1 cellular context compared by ENCODE assay signal in the genomic region with DNA sequence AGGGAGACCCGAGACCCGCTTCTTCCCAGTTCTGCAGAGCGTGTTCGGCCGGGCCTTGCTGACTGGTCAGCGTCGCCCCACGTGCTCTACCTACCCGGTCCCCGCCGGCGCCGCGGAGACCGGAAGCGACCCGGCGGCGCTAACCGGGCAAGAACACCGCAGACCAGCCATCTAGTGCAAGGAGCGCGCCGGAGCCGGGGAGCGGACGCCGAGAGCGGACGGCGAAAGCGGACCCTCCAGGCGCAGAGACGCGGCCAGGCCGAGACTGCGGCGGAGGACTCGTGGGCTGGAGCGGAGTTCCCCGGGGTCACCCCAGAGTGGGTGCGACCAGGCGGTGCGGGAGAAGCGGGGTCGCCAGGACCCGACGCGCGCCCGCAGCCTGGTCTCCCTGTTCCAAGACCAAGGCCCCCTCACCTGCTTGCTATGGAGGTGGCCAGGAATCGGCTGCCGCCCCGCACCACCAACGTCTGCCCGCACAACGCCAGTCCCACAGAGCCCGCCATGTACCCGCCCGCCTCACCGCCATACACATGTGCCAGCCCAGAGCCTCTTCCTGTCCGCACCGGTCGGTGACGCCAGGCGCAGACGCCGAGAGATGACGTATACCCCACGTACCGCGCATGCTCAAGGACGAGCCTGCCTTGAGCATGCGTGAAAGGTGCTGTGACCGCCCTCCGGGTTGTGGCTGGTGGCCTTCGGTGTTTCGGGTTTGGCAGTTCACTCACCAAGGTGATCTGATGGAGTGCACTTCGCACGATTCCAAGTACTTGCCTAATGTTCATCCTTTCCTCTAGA.
TF ChIP-seq lines count a peak whose summit lies in the region.

A gene with protein sequence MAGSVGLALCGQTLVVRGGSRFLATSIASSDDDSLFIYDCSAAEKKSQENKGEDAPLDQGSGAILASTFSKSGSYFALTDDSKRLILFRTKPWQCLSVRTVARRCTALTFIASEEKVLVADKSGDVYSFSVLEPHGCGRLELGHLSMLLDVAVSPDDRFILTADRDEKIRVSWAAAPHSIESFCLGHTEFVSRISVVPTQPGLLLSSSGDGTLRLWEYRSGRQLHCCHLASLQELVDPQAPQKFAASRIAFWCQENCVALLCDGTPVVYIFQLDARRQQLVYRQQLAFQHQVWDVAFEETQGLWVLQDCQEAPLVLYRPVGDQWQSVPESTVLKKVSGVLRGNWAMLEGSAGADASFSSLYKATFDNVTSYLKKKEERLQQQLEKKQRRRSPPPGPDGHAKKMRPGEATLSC (minus strand): TSS at position 547 of the 795 bp plus-strand sequence. CDS start 44 bp downstream, at position 503.

TF ChIP-seq in HepG2, 621 proteins besides CTCF, POLR2A, EP300 and RAD21 (continued from another document and continues in another):
- TF ChIP-seq, protein P1, sequence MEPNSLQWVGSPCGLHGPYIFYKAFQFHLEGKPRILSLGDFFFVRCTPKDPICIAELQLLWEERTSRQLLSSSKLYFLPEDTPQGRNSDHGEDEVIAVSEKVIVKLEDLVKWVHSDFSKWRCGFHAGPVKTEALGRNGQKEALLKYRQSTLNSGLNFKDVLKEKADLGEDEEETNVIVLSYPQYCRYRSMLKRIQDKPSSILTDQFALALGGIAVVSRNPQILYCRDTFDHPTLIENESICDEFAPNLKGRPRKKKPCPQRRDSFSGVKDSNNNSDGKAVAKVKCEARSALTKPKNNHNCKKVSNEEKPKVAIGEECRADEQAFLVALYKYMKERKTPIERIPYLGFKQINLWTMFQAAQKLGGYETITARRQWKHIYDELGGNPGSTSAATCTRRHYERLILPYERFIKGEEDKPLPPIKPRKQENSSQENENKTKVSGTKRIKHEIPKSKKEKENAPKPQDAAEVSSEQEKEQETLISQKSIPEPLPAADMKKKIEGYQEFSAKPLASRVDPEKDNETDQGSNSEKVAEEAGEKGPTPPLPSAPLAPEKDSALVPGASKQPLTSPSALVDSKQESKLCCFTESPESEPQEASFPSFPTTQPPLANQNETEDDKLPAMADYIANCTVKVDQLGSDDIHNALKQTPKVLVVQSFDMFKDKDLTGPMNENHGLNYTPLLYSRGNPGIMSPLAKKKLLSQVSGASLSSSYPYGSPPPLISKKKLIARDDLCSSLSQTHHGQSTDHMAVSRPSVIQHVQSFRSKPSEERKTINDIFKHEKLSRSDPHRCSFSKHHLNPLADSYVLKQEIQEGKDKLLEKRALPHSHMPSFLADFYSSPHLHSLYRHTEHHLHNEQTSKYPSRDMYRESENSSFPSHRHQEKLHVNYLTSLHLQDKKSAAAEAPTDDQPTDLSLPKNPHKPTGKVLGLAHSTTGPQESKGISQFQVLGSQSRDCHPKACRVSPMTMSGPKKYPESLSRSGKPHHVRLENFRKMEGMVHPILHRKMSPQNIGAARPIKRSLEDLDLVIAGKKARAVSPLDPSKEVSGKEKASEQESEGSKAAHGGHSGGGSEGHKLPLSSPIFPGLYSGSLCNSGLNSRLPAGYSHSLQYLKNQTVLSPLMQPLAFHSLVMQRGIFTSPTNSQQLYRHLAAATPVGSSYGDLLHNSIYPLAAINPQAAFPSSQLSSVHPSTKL (CRISPR knock-in tag; IDR thresholded peaks at IDR 0.05): no peak; the same call in 1 of the 2 replicates
- TF ChIP-seq SMC3 (IDR thresholded peaks at IDR 0.05; ENCODE audit: low read length) (no peak), LCORL (IDR thresholded peaks at IDR 0.05) (no peak), LCORL (CRISPR knock-in tag; IDR thresholded peaks at IDR 0.05) (peak; percentile 64), PHF20 (CRISPR knock-in tag; IDR thresholded peaks at IDR 0.05) (peak; percentile 97), MLLT10 (CRISPR knock-in tag; IDR thresholded peaks at IDR 0.05) (peak; percentile 56; the same call in 1 of the 2 replicates), FOXP1 (IDR thresholded peaks at IDR 0.05) (no peak), FOXP1 (CRISPR knock-in tag; IDR thresholded peaks at IDR 0.05) (no peak), ZNF180 (CRISPR knock-in tag; IDR thresholded peaks at IDR 0.05; ENCODE audit: borderline replicate concordance, low read depth) (0 out of 2 replicates have a peak, but pooled peaks have one; percentile 15), ZNF543 (CRISPR knock-in tag; IDR thresholded peaks at IDR 0.05) (0 out of 2 replicates have a peak, but pooled peaks have one; percentile 67), XRCC5 (optimal IDR thresholded peaks at IDR 0.05; ENCODE audit: low read length) (no peak), ZFYVE20 (CRISPR knock-in tag; IDR thresholded peaks at IDR 0.05; ENCODE audit: borderline replicate concordance, low read depth) (0 out of 2 replicates have a peak, but pooled peaks have one; percentile 57), ETV5 (CRISPR knock-in tag; IDR thresholded peaks at IDR 0.05; ENCODE audit: borderline replicate concordance) (peak; percentile 72), FOSL2 (CRISPR knock-in tag; IDR thresholded peaks at IDR 0.05) (peak; percentile 62), NRL (CRISPR knock-in tag; IDR thresholded peaks at IDR 0.05; ENCODE audit: borderline replicate concordance) (peak; percentile 58; the same call in 1 of the 2 replicates), TCF12 (IDR thresholded peaks at IDR 0.05) (no peak), TCF12 (CRISPR knock-in tag; IDR thresholded peaks at IDR 0.05) (no peak), CEBPG (CRISPR knock-in tag; IDR thresholded peaks at IDR 0.05) (no peak), XBP1 (CRISPR knock-in tag; IDR thresholded peaks at IDR 0.05) (no peak), ZNF382 (CRISPR knock-in tag; IDR thresholded peaks at IDR 0.05; ENCODE audit: borderline replicate concordance) (no peak), ZSCAN21 (CRISPR knock-in tag; IDR thresholded peaks at IDR 0.05; ENCODE audit: borderline replicate concordance) (no peak; the same call in 1 of the 2 replicates), SP1 (IDR thresholded peaks at IDR 0.05) (no peak), SP1 (CRISPR knock-in tag; IDR thresholded peaks at IDR 0.05) (peak; percentile 71; the same call in 1 of the 2 replicates), ZSCAN30 (CRISPR knock-in tag; IDR thresholded peaks at IDR 0.05) (peak; percentile 61), SPEN (CRISPR knock-in tag; IDR thresholded peaks at IDR 0.05; ENCODE audit: low read depth) (peak; percentile 95), HOXA9 (CRISPR knock-in tag; IDR thresholded peaks at IDR 0.05; ENCODE audit: borderline replicate concordance) (peak; percentile 38; the same call in 1 of the 2 replicates), MXI1 (IDR thresholded peaks at IDR 0.05; ENCODE audit: borderline replicate concordance, low read depth, low read length) (peak; percentile 100), KMT2A (CRISPR knock-in tag; IDR thresholded peaks at IDR 0.05) (peak; percentile 45), SNAI1 (CRISPR knock-in tag; IDR thresholded peaks at IDR 0.05; ENCODE audit: borderline replicate concordance) (0 out of 2 replicates have a peak, but pooled peaks have one; percentile 27), HDAC6 (IDR thresholded peaks at IDR 0.05; ENCODE audit: low read depth, low read length) (no peak), RELA (CRISPR knock-in tag; IDR thresholded peaks at IDR 0.05) (no peak), YEATS2 (CRISPR knock-in tag; IDR thresholded peaks at IDR 0.05; ENCODE audit: borderline replicate concordance) (peak; percentile 85), NR1H2 (CRISPR knock-in tag; IDR thresholded peaks at IDR 0.05; ENCODE audit: borderline replicate concordance, low read depth) (peak; percentile 45; the same call in 1 of the 2 replicates), CREB1 (IDR thresholded peaks at IDR 0.05) (peak; percentile 99), CREB1 (CRISPR knock-in tag; IDR thresholded peaks at IDR 0.05) (peak; percentile 97), ZNF235 (CRISPR knock-in tag; IDR thresholded peaks at IDR 0.05; ENCODE audit: borderline replicate concordance) (no peak), GFI1 (CRISPR knock-in tag; IDR thresholded peaks at IDR 0.05; ENCODE audit: borderline replicate concordance) (peak; percentile 73; the same call in 1 of the 2 replicates), KDM5A (IDR thresholded peaks at IDR 0.05; ENCODE audit: borderline replicate concordance, low read length) (peak; percentile 92), PHB2 (IDR thresholded peaks at IDR 0.05; ENCODE audit: partially characterized antibody) (no peak), SNRNP70 (IDR thresholded peaks at IDR 0.05; ENCODE audit: low read depth, low read length) (no peak), ZNF598 (CRISPR knock-in tag; IDR thresholded peaks at IDR 0.05; ENCODE audit: borderline replicate concordance) (peak; percentile 8; the same call in 1 of the 2 replicates), ZNF225 (CRISPR knock-in tag; IDR thresholded peaks at IDR 0.05) (peak; percentile 49; the same call in 1 of the 2 replicates)
- TF ChIP-seq, protein P2, sequence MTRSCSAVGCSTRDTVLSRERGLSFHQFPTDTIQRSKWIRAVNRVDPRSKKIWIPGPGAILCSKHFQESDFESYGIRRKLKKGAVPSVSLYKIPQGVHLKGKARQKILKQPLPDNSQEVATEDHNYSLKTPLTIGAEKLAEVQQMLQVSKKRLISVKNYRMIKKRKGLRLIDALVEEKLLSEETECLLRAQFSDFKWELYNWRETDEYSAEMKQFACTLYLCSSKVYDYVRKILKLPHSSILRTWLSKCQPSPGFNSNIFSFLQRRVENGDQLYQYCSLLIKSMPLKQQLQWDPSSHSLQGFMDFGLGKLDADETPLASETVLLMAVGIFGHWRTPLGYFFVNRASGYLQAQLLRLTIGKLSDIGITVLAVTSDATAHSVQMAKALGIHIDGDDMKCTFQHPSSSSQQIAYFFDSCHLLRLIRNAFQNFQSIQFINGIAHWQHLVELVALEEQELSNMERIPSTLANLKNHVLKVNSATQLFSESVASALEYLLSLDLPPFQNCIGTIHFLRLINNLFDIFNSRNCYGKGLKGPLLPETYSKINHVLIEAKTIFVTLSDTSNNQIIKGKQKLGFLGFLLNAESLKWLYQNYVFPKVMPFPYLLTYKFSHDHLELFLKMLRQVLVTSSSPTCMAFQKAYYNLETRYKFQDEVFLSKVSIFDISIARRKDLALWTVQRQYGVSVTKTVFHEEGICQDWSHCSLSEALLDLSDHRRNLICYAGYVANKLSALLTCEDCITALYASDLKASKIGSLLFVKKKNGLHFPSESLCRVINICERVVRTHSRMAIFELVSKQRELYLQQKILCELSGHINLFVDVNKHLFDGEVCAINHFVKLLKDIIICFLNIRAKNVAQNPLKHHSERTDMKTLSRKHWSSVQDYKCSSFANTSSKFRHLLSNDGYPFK (CRISPR knock-in tag; IDR thresholded peaks at IDR 0.05; ENCODE audit: borderline replicate concordance): peak; percentile 81; the same call in 1 of the 2 replicates
- TF ChIP-seq, protein P3, sequence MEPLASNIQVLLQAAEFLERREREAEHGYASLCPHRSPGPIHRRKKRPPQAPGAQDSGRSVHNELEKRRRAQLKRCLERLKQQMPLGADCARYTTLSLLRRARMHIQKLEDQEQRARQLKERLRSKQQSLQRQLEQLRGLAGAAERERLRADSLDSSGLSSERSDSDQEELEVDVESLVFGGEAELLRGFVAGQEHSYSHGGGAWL (CRISPR knock-in tag; IDR thresholded peaks at IDR 0.05): peak; percentile 84; the same call in 1 of the 2 replicates
- TF ChIP-seq, protein P4, sequence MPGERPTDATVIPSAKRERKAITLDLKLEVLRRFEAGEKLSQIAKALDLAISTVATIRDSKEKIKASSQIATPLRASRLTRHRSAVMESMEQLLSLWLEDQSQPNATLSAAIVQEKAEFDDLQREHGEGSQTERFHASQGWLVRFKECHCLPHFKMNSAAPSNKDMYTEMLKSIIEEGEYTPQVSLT (CRISPR knock-in tag; IDR thresholded peaks at IDR 0.05; ENCODE audit: borderline replicate concordance, low read depth): peak; percentile 28; the same call in 1 of the 2 replicates
- TF ChIP-seq, protein P5, sequence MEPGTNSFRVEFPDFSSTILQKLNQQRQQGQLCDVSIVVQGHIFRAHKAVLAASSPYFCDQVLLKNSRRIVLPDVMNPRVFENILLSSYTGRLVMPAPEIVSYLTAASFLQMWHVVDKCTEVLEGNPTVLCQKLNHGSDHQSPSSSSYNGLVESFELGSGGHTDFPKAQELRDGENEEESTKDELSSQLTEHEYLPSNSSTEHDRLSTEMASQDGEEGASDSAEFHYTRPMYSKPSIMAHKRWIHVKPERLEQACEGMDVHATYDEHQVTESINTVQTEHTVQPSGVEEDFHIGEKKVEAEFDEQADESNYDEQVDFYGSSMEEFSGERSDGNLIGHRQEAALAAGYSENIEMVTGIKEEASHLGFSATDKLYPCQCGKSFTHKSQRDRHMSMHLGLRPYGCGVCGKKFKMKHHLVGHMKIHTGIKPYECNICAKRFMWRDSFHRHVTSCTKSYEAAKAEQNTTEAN (CRISPR knock-in tag; conservative IDR thresholded peaks at IDR 0.05): 0 out of 2 replicates have a peak, but pooled peaks have one; percentile 37
- TF ChIP-seq, protein P6, sequence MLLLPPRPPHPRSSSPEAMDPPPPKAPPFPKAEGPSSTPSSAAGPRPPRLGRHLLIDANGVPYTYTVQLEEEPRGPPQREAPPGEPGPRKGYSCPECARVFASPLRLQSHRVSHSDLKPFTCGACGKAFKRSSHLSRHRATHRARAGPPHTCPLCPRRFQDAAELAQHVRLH (CRISPR knock-in tag; IDR thresholded peaks at IDR 0.05; ENCODE audit: borderline replicate concordance, low read depth): no peak
- TF ChIP-seq, protein P7, sequence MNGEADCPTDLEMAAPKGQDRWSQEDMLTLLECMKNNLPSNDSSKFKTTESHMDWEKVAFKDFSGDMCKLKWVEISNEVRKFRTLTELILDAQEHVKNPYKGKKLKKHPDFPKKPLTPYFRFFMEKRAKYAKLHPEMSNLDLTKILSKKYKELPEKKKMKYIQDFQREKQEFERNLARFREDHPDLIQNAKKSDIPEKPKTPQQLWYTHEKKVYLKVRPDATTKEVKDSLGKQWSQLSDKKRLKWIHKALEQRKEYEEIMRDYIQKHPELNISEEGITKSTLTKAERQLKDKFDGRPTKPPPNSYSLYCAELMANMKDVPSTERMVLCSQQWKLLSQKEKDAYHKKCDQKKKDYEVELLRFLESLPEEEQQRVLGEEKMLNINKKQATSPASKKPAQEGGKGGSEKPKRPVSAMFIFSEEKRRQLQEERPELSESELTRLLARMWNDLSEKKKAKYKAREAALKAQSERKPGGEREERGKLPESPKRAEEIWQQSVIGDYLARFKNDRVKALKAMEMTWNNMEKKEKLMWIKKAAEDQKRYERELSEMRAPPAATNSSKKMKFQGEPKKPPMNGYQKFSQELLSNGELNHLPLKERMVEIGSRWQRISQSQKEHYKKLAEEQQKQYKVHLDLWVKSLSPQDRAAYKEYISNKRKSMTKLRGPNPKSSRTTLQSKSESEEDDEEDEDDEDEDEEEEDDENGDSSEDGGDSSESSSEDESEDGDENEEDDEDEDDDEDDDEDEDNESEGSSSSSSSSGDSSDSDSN (CRISPR knock-in tag; IDR thresholded peaks at IDR 0.05): peak; percentile 85
- TF ChIP-seq, protein P8, sequence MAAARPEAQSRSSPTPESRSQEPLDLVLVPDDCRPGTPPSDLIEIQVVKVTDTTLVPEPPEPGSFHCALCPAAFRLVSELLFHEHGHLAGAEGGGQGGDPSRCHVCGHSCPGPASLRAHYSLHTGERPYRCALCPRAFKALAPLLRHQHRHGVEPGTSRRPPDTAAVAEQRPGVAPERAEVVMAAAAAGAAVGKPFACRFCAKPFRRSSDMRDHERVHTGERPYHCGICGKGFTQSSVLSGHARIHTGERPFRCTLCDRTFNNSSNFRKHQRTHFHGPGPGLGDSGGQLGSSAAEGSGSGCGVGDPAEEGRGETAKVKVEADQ (CRISPR knock-in tag; IDR thresholded peaks at IDR 0.05; ENCODE audit: borderline replicate concordance): peak; percentile 26; the same call in 1 of the 2 replicates
